In genomic region chr6:73548458-73549446, GRCh38 we compare ENCODE assay signal across 20 cellular contexts. TPM values are rescaled to one million over a fixed set of nuclear protein-coding genes. Genes with fewer than 3 reads are reported as not detected.
DNase-seq lines count a peak whose midpoint lies in the region; ATAC-seq, FAIRE-seq and TF ChIP-seq lines count a peak whose summit lies in the region.
"Had no signal": no experiment of that assay in that cellular context is flagged by ENCODE, and none has a peak within 500 bp of the region (broad histone marks: within the 10 kb centered on the region; RNA-seq: fewer than 3 reads in every experiment).

No MANE protein-coding gene starts in this region.

- H2AFZ ChIP-seq in K562 (ENCODE audit: low read depth, low read length) = peak overlapping the region; percentile 10
- no peak overlapping the region for H2AFZ ChIP-seq in HepG2 (ENCODE audit: low read length)

- BruUV-seq in K562 (replicated peaks; lab: Mats Ljungman, UMichigan) (no TSS peak), HepG2 (replicated peaks; lab: Mats Ljungman, UMichigan) (no TSS peak)

- in situ Hi-C loops in K562 (cut with MboI) = no loop called here
- in situ Hi-C loops in HepG2 (cut with HindIII; ENCODE audit: extremely low pct_ligation_motif_present, low pct_unique_long_range_greater_than_20kb) = no loop called here

- intact Hi-C loops in K562 (cut with micrococcal nuclease) (no loop called here), HepG2 (cut with micrococcal nuclease; ENCODE audit: unreplicated experiment) (no loop called here)

- TF ChIP-seq EP300 in K562 (IDR thresholded peaks at IDR 0.05; ENCODE audit: low read length) (no peak), HepG2 (IDR thresholded peaks at IDR 0.05; ENCODE audit: low read depth in 2 of 2, low read length in 2 of 2) (no peak), HepG2 (CRISPR knock-in tag; IDR thresholded peaks at IDR 0.05; ENCODE audit: borderline replicate concordance) (no peak)

- peak; percentile 80 for ATAC-seq in K562
- peak; percentile 93 for ATAC-seq in HepG2
- no peak for ATAC-seq in GM21576 (IDR thresholded peaks at IDR 0.05; ENCODE audit: unreplicated experiment)

- H3K79me2 ChIP-seq in K562 (ENCODE audit: control insufficient read depth, insufficient read depth, low read length) (no peaks in the 10 kb centered on the region), HepG2 (ENCODE audit: insufficient read depth, low read length) (no peaks in the 10 kb centered on the region)

- H3K27me3 ChIP-seq in K562 (ENCODE audit: control insufficient read depth in 2 of 2, insufficient read depth in 2 of 2, low read length in 2 of 2) (no peaks in the 10 kb centered on the region), HepG2 (ENCODE audit: control insufficient read depth in 1 of 2, insufficient read depth in 2 of 2, low read length in 2 of 2) (no peaks in the 10 kb centered on the region)
- H3K27me3 ChIP-seq: BLaER1 treated with 17β-estradiol and CSF1 and Interleukin-3, amounts not matched to agents 10 nM and 100 nM had no signal

- CTCF ChIA-PET in K562 (lab: Yijun Ruan, JAX; ENCODE audit: low intra/inter-chr PET ratio) (interaction anchor here (0.6 kb wide), 1 partner anchor 31 kb away, joined by 6 read pairs; no protein-coding TSS in a partner anchor), HepG2 (lab: Yijun Ruan, JAX; ENCODE audit: low intra/inter-chr PET ratio, low total read pairs) (no interaction called here)

- peak; percentile 70 for FAIRE-seq in K562 (lab: Jason Lieb, UNC)
- FAIRE-seq in HepG2 (lab: Jason Lieb, UNC) = peak; percentile 87
- FAIRE-seq: A204.1, GM12892, RCC 7860 had no signal

- 54% methylated on average over 10 of the region's 12 CpGs for WGBS in K562 (ENCODE audit: insufficient coverage, low coverage, missing lambda C conversion rate)
- WGBS in HepG2 (ENCODE audit: low lambda C conversion rate) = 25% methylated on average over 12 of the region's 12 CpGs

- POLR2A ChIA-PET in K562 (lab: Yijun Ruan, JAX) = interaction anchor here (0.8 to 2.4 kb wide), 8 partner anchors 8 to 37 kb away, joined by 3 to 20 read pairs (median 4); partner anchors contain the start of gene EEF1A1
- POLR2A ChIA-PET in HepG2 (lab: Yijun Ruan, JAX) = interaction anchor here (0.8 to 3.0 kb wide), 7 partner anchors 11 to 32 kb away, joined by 3 to 26 read pairs (median 12); partner anchors contain the start of gene EEF1A1

- H3K27me3 Mint-ChIP-seq in HFFc6 (ENCODE audit: insufficient read depth) = no peaks in the 10 kb centered on the region; the same call in 1 of the 2 replicates

- no peaks in the 10 kb centered on the region for H3K4me1 Mint-ChIP-seq in HFFc6 (ENCODE audit: low read depth)

- no peak overlapping the region for H3K27ac Mint-ChIP-seq in HFFc6

- no peak for DNase-seq in HFFc6
- no peak for DNase-seq in K562 (ENCODE audit: extremely low read depth in 1 of 4, low spot score in 3 of 4)
- peak; percentile 52 for DNase-seq in HepG2 (ENCODE audit: low spot score)
- DNase-seq in effector CD4-positive, alpha-beta T cell = no peak
- DNase-seq in kidney glomerular epithelial cell (lab: John Stamatoyannopoulos, UW) = no peak
- no peak for DNase-seq in NCI-H748 treated with DMSO at 0.1 percent for 48 hours (lab: John Stamatoyannopoulos, UW)
- DNase-seq: IMR-90, Kasumi-1, NCI-H1436, NCI-H2029, NCI-H2171 treated with DMSO at 0.1 percent for 48 hours, NCI-H82, Right ventricle myocardium superior had no signal

- H3K4me1 ChIP-seq in K562 (replicated peaks in 1 of 2; ENCODE audit: control insufficient read depth in 2 of 2, insufficient read depth in 2 of 2, low read length in 2 of 2) (no peaks in the 10 kb centered on the region; a peak in 1 of 5 replicates), HepG2 (ENCODE audit: insufficient read depth, low read length) (peaks cover 22% of the 10 kb centered on the region)

- H3K36me3 ChIP-seq in K562 (ENCODE audit: control insufficient read depth, insufficient read depth, low read length) (no peaks in the 10 kb centered on the region), HepG2 (replicated peaks in 1 of 2; ENCODE audit: control insufficient read depth in 1 of 2, insufficient read depth in 2 of 2, low read length in 2 of 2) (no peaks in the 10 kb centered on the region)
- H3K36me3 ChIP-seq: BLaER1 treated with 17β-estradiol and CSF1 and Interleukin-3, amounts not matched to agents 10 nM and 100 nM had no signal

- no peak overlapping the region for H3K4me3 Mint-ChIP-seq in HFFc6

- no peak; a peak in 1 of 4 replicates for TF ChIP-seq RAD21 in K562 (CRISPR knock-in tag; conservative IDR thresholded peaks at IDR 0.05 in 1 of 2, IDR thresholded peaks at IDR 0.05 in 1 of 2)
- TF ChIP-seq RAD21 in HepG2 (CRISPR knock-in tag; IDR thresholded peaks at IDR 0.05) = no peak

- H4K20me1 ChIP-seq in K562 (replicated peaks; ENCODE audit: control insufficient read depth, insufficient read depth, low read length) = no peaks in the 10 kb centered on the region
- no peaks in the 10 kb centered on the region for H4K20me1 ChIP-seq in HepG2 (ENCODE audit: insufficient read depth, low read length)
- H4K20me1 ChIP-seq: BLaER1 treated with 17β-estradiol and CSF1 and Interleukin-3, amounts not matched to agents 10 nM and 100 nM had no signal

- no peaks in the 10 kb centered on the region for H3K36me3 Mint-ChIP-seq in HFFc6 (ENCODE audit: low read depth)

- H3K9ac ChIP-seq in K562 (ENCODE audit: insufficient read depth in 1 of 2, low read depth in 2 of 2, low read length in 2 of 2) = no peak overlapping the region
- no peak overlapping the region for H3K9ac ChIP-seq in HepG2 (ENCODE audit: insufficient read depth, low read depth, low read length)
- H3K9ac ChIP-seq: BLaER1 treated with 17β-estradiol and CSF1 and Interleukin-3, amounts not matched to agents 10 nM and 100 nM had no signal

- H3K27ac ChIP-seq in 22Rv1 = no peak overlapping the region
- H3K27ac ChIP-seq in K562 (ENCODE audit: extremely low read depth, low read depth, low read length) = no peak overlapping the region
- peak overlapping the region; percentile 45 for H3K27ac ChIP-seq in HepG2 (ENCODE audit: extremely low read length, insufficient read depth, low read length)
- H3K27ac ChIP-seq: BLaER1 treated with 17β-estradiol and CSF1 and Interleukin-3, amounts not matched to agents 10 nM and 100 nM; SK-N-MC had no signal

- H3K4me3 ChIP-seq in K562 (no peak overlapping the region), HepG2 (replicated peaks in 1 of 3; ENCODE audit: insufficient read depth in 1 of 3, low read depth in 2 of 3, low read length in 3 of 3) (no peak overlapping the region)
- H3K4me3 ChIP-seq: BLaER1 treated with 17β-estradiol and CSF1 and Interleukin-3, amounts not matched to agents 10 nM and 100 nM; SK-N-MC had no signal

- H3K9me3 ChIP-seq in K562 (replicated peaks; ENCODE audit: control insufficient read depth, insufficient read depth, low read depth, low read length) = no peaks in the 10 kb centered on the region
- no peaks in the 10 kb centered on the region for H3K9me3 ChIP-seq in HepG2 (ENCODE audit: low read length)
- H3K9me3 ChIP-seq: BLaER1 treated with 17β-estradiol and CSF1 and Interleukin-3, amounts not matched to agents 10 nM and 100 nM had no signal

- H3K4me2 ChIP-seq in K562 (ENCODE audit: insufficient read depth, low read length) (no peak overlapping the region), HepG2 (ENCODE audit: low read depth, low read length) (peak overlapping the region; percentile 67)
- H3K4me2 ChIP-seq: BLaER1 treated with 17β-estradiol and CSF1 and Interleukin-3, amounts not matched to agents 10 nM and 100 nM had no signal

- TF ChIP-seq POLR2A in K562 (conservative IDR thresholded peaks at IDR 0.05) = no peak
- no peak for TF ChIP-seq POLR2A in HepG2 (IDR thresholded peaks at IDR 0.05; ENCODE audit: insufficient read depth in 1 of 2, low read depth in 2 of 2, low read length in 2 of 2)

- H3K9me3 Mint-ChIP-seq in HFFc6 = no peaks in the 10 kb centered on the region

- no peaks in the 10 kb centered on the region for H3K9me1 ChIP-seq in K562 (ENCODE audit: control insufficient read depth, insufficient read depth, low read length)

- TF ChIP-seq CTCF in 22Rv1 (IDR thresholded peaks at IDR 0.05) (peak; percentile 22; the same call in 1 of the 2 replicates), HFFc6 (IDR thresholded peaks at IDR 0.05) (0 out of 2 replicates have a peak, but pooled peaks have one; percentile 26), K562 (IDR thresholded peaks at IDR 0.05 in 2 of 3, conservative IDR thresholded peaks at IDR 0.05 in 1 of 3; ENCODE audit: insufficient read depth in 2 of 3, low read depth in 1 of 3, low read length in 3 of 3) (peak in 2 of 3 experiments; percentile 28 to 46; a peak in 2 of 6 replicates), HepG2 (CRISPR knock-in tag; IDR thresholded peaks at IDR 0.05) (no peak)

RNA-seq across cellular contexts. Expression of gene EEF1A1, which starts 27.9 kb away (rescaled TPM):
- over 10,000 TPM in 4 of 6 experiments, 1,000 to 10,000 TPM in 2; 8,709 to 10,268 (median 10,123) TPM for total RNA-seq in HFFc6 (2021; fragmentation: NEBNext Ultra II Directional; extraction: Animal tissue kit (Norgen Biotek cat#: 25700))
- total RNA-seq in K562 (2011; cell fraction: chromatin; rRNA removed; ENCODE audit: low replicate concordance) = 1,932 and 2,326 TPM in 2 replicates
- total RNA-seq in K562 (2011; cell fraction: nucleolus; rRNA removed) = 1,765 and 1,966 TPM in 2 replicates
- 2,955 and 4,950 TPM in 2 replicates for total RNA-seq in K562 (2011; cell fraction: nucleoplasm; rRNA removed)
- total RNA-seq in K562 (2014; rRNA removed) (8,400 and 9,577 TPM in 2 replicates), K562 (2014; rRNA removed; fragmentation: Illumina TruSeq; extraction: Trizol) (12,995 and 14,391 TPM in 2 replicates), K562 (2015; rRNA removed; fragmentation: Illumina TruSeq; extraction: Trizol) (12,931 and 13,052 TPM in 2 replicates), K562 (2021) (11,082 and 11,449 TPM in 2 replicates), HepG2 (2016; rRNA removed; fragmentation: Illumina TruSeq; extraction: Trizol) (13,726 and 19,145 TPM in 2 replicates)
- polyA plus RNA-seq in K562 (2011; rRNA removed) (17,323 and 19,925 TPM in 2 replicates), K562 (2014; fragmentation: Illumina TruSeq; extraction: Trizol) (11,237 and 11,368 TPM in 2 replicates), K562 (2014; fragmentation: Nextera tagmentation; extraction: Ambion mirVana) (1,000 to 10,000 TPM; 6,453 to 7,909 TPM), K562 (2014; rRNA removed) (9,792 and 9,810 TPM in 2 replicates), HepG2 (2011; rRNA removed) (14,480 and 17,172 TPM in 2 replicates)
- polyA plus RNA-seq in K562 (2011; cell fraction: cytosol; rRNA removed) = 8,489 and 17,996 TPM in 2 replicates
- 2,973 and 6,796 TPM in 2 replicates for polyA plus RNA-seq in K562 (2011; cell fraction: nucleus; rRNA removed)
- 12,775 and 16,724 TPM in 2 replicates for polyA plus RNA-seq in K562 (2012)
- polyA minus RNA-seq in K562 (2011; rRNA and poly(A)+ RNA removed) = 13,120 and 13,707 TPM in 2 replicates
- 5,589 and 5,926 TPM in 2 replicates for polyA minus RNA-seq in K562 (2011; cell fraction: cytosol; rRNA and poly(A)+ RNA removed)
- polyA minus RNA-seq in K562 (2011; cell fraction: nucleus; rRNA and poly(A)+ RNA removed) = 792 and 2,209 TPM in 2 replicates
- 8,339 and 10,487 TPM in 2 replicates for total RNA-seq in HepG2 (2016; cell fraction: cytosol; rRNA removed; fragmentation: Illumina TruSeq; extraction: Trizol; ENCODE audit: low read depth)
- 13,733 and 18,946 TPM in 2 replicates for total RNA-seq in HepG2 (2016; cell fraction: insoluble cytoplasmic fraction; rRNA removed; fragmentation: Illumina TruSeq; extraction: Trizol)
- total RNA-seq in HepG2 (2016; cell fraction: membrane; rRNA removed; fragmentation: Illumina TruSeq; extraction: Trizol) = 28,006 and 33,792 TPM in 2 replicates
- 5,621 and 5,952 TPM in 2 replicates for total RNA-seq in HepG2 (2016; cell fraction: nucleus; rRNA removed; fragmentation: Illumina TruSeq; extraction: Trizol)
- polyA plus RNA-seq in HepG2 (2011; cell fraction: cytosol; rRNA removed) = 15,977 and 19,367 TPM in 2 replicates
- polyA plus RNA-seq in HepG2 (2011; cell fraction: nucleus; rRNA removed) = 3,845 and 5,107 TPM in 2 replicates
- 17,181 and 19,057 TPM in 2 replicates for polyA plus RNA-seq in HepG2 (2012)
- polyA plus RNA-seq in HepG2 (2016; cell fraction: cytosol; fragmentation: Illumina TruSeq; extraction: Trizol; ENCODE audit: low read depth) = 12,881 and 14,827 TPM in 2 replicates
- 16,271 and 16,577 TPM in 2 replicates for polyA plus RNA-seq in HepG2 (2016; cell fraction: insoluble cytoplasmic fraction; fragmentation: Illumina TruSeq; extraction: Trizol; ENCODE audit: low read depth)
- polyA plus RNA-seq in HepG2 (2016; cell fraction: membrane; fragmentation: Illumina TruSeq; extraction: Trizol; ENCODE audit: low read depth) = 23,858 and 27,229 TPM in 2 replicates
- 6,994 and 7,179 TPM in 2 replicates for polyA plus RNA-seq in HepG2 (2016; cell fraction: nucleus; fragmentation: Illumina TruSeq; extraction: Trizol; ENCODE audit: insufficient read depth, low read depth)
- 11,031 and 11,693 TPM in 2 replicates for polyA minus RNA-seq in HepG2 (2011; rRNA and poly(A)+ RNA removed; ENCODE audit: low replicate concordance)
- polyA minus RNA-seq in HepG2 (2011; cell fraction: cytosol; rRNA and poly(A)+ RNA removed) = 6,843 and 8,738 TPM in 2 replicates
- polyA minus RNA-seq in HepG2 (2011; cell fraction: nucleus; rRNA and poly(A)+ RNA removed) = 1,924 and 3,380 TPM in 2 replicates
